21 cellular contexts compared by ENCODE assay signal in the genomic region with DNA sequence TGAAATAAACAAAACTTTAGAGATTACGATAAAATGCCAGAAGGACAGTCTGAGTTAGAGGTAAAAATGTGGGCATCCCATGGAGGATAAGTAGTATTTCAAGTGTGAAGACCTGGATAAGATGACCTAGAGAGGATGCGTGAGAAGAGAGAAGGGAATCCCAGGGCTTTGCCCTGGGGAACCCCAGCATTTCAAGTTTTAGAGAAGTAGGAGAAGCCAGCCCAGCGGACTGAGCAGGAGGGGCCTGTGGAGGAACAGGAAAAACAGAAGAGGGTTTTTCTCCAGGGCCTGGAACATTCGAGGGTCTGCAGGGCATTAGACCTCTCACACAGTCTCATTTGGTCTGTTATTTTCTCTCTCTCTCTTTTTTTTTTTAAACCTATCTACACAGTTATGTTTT. TPM values are rescaled to one million over a fixed set of nuclear protein-coding genes. Genes with fewer than 3 reads are reported as not detected.
DNase-seq lines count a peak whose midpoint lies in the region; ATAC-seq, FAIRE-seq and TF ChIP-seq lines count a peak whose summit lies in the region.
"Had no signal": no experiment of that assay in that cellular context is flagged by ENCODE, and none has a peak within 500 bp of the region (broad histone marks: within the 10 kb centered on the region; RNA-seq: fewer than 3 reads in every experiment).

No MANE protein-coding gene starts in this region.

- no peaks in the 10 kb centered on the region for H4K20me1 ChIP-seq in astrocyte (ENCODE audit: insufficient read depth, low read length)

- H3K4me1 Mint-ChIP-seq in activated CD4-positive, alpha-beta T cell treated with anti-CD3 and anti-CD28 coated beads, Interleukin-2, amount 10 ng/mL, durations not matched to agents 7 days and 5 days = peaks cover 35% of the 10 kb centered on the region
- H3K4me1 Mint-ChIP-seq in astrocyte (ENCODE audit: low read depth, unreplicated experiment) = peaks cover 5% of the 10 kb centered on the region
- H3K4me1 Mint-ChIP-seq in stimulated activated naive B cell treated with anti-CD40 and anti-IgM and Interleukin-4, amounts not matched to agents 10 μg/mL and 1 μg/mL and 100 μg/mL, for 72 hours = peaks cover 29 to 44% of the 10 kb centered on the region in 2 donors

- FAIRE-seq in astrocyte (lab: Jason Lieb, UNC) = peak; percentile 59

- POLR2A ChIA-PET in activated CD4-positive, alpha-beta T cell treated with anti-CD3 and anti-CD28 coated beads, Interleukin-2, amount 10 ng/mL, durations not matched to agents 7 days and 5 days (lab: Charles Lee) = no interaction called here

- intact Hi-C loops in spleen (cut with DNase I; ENCODE audit: low total_unique reads) = no loop called here

- H3K4me3 Mint-ChIP-seq in activated CD4-positive, alpha-beta T cell treated with anti-CD3 and anti-CD28 coated beads, Interleukin-2, amount 10 ng/mL, durations not matched to agents 7 days and 5 days = no peak overlapping the region
- H3K4me3 Mint-ChIP-seq in astrocyte (ENCODE audit: unreplicated experiment) = no peak overlapping the region
- no peak overlapping the region for H3K4me3 Mint-ChIP-seq in stimulated activated naive B cell treated with anti-CD40 and anti-IgM and Interleukin-4, amounts not matched to agents 10 μg/mL and 1 μg/mL and 100 μg/mL, for 72 hours
- H3K4me3 Mint-ChIP-seq: GM23338 had no signal

- no peaks in the 10 kb centered on the region for H3K9me3 Mint-ChIP-seq in activated CD4-positive, alpha-beta T cell treated with anti-CD3 and anti-CD28 coated beads, Interleukin-2, amount 10 ng/mL, durations not matched to agents 7 days and 5 days
- H3K9me3 Mint-ChIP-seq in astrocyte (ENCODE audit: unreplicated experiment) = no peaks in the 10 kb centered on the region
- H3K9me3 Mint-ChIP-seq in stimulated activated naive B cell treated with anti-CD40 and anti-IgM and Interleukin-4, amounts not matched to agents 10 μg/mL and 1 μg/mL and 100 μg/mL, for 72 hours = no peaks in the 10 kb centered on the region
- H3K9me3 Mint-ChIP-seq: GM23338 had no signal

- CTCF ChIA-PET in activated CD4-positive, alpha-beta T cell treated with anti-CD3 and anti-CD28 coated beads, Interleukin-2, amount 10 ng/mL, durations not matched to agents 7 days and 5 days (lab: Charles Lee) = no interaction called here

- WGBS in spleen, 5 donors = 38 to 60% (median 49%) methylated on average over 4 of the region's 4 CpGs

- H3K4me1 ChIP-seq in astrocyte (ENCODE audit: insufficient read depth, low read length) (no peaks in the 10 kb centered on the region), spleen (peaks cover 0 to 63% (median 8%) of the 10 kb centered on the region in 6 donors)
- H3K4me1 ChIP-seq: BE2C had no signal

- no peak overlapping the region for H3K27ac ChIP-seq in astrocyte (ENCODE audit: low read depth, low read length)
- H3K27ac ChIP-seq in spleen = peak overlapping the region in 4 of 8 donors; percentile 25 to 92 (median 55)

- H3K36me3 ChIP-seq in astrocyte (ENCODE audit: insufficient read depth, low read length) = peaks cover 3% of the 10 kb centered on the region
- H3K36me3 ChIP-seq in spleen = peaks cover 0 to 39% (median 5%) of the 10 kb centered on the region in 6 donors
- H3K36me3 ChIP-seq: BE2C had no signal

- H3K4me3 ChIP-seq in astrocyte (ENCODE audit: insufficient read depth, low read depth, low read length) (no peak overlapping the region), spleen (no peak overlapping the region)
- H3K4me3 ChIP-seq: GM23338 had no signal

- no peak for TF ChIP-seq CTCF in astrocyte (IDR thresholded peaks at IDR 0.05; ENCODE audit: insufficient read depth, low read depth, low read length)
- no peak for TF ChIP-seq CTCF in spleen (IDR thresholded peaks at IDR 0.05 in 8 of 11, conservative IDR thresholded peaks at IDR 0.05 in 3 of 11)

- peak in 1 of 2 donors; percentile 41 for ATAC-seq in stimulated activated naive B cell treated with anti-CD40 and anti-IgM and Interleukin-4, amounts not matched to agents 10 μg/mL and 1 μg/mL and 100 μg/mL, for 72 hours (replicated peaks)
- ATAC-seq in HG03097 (IDR thresholded peaks at IDR 0.05; ENCODE audit: low FRiP score, unreplicated experiment) = no peak
- no peak for ATAC-seq in GM18909 (IDR thresholded peaks at IDR 0.05; ENCODE audit: poor library complexity, unreplicated experiment)
- ATAC-seq: GM23338 had no signal

- H3K27ac Mint-ChIP-seq in activated CD4-positive, alpha-beta T cell treated with anti-CD3 and anti-CD28 coated beads, Interleukin-2, amount 10 ng/mL, durations not matched to agents 7 days and 5 days = peak overlapping the region; percentile 62
- no peak overlapping the region for H3K27ac Mint-ChIP-seq in astrocyte (ENCODE audit: unreplicated experiment)
- H3K27ac Mint-ChIP-seq in stimulated activated naive B cell treated with anti-CD40 and anti-IgM and Interleukin-4, amounts not matched to agents 10 μg/mL and 1 μg/mL and 100 μg/mL, for 72 hours = peak overlapping the region; percentile 33
- H3K27ac Mint-ChIP-seq: GM23338 had no signal

- peaks cover 17% of the 10 kb centered on the region for H3K36me3 Mint-ChIP-seq in activated CD4-positive, alpha-beta T cell treated with anti-CD3 and anti-CD28 coated beads, Interleukin-2, amount 10 ng/mL, durations not matched to agents 7 days and 5 days (ENCODE audit: low read depth)
- peaks cover 6% of the 10 kb centered on the region for H3K36me3 Mint-ChIP-seq in astrocyte (ENCODE audit: low read depth, unreplicated experiment)
- peaks cover 13 to 22% of the 10 kb centered on the region in 2 donors for H3K36me3 Mint-ChIP-seq in stimulated activated naive B cell treated with anti-CD40 and anti-IgM and Interleukin-4, amounts not matched to agents 10 μg/mL and 1 μg/mL and 100 μg/mL, for 72 hours

- no peak overlapping the region for H2AFZ ChIP-seq in astrocyte (ENCODE audit: low read depth, low read length)
- H2AFZ ChIP-seq: GM23338 had no signal

- H3K27me3 ChIP-seq in astrocyte (ENCODE audit: insufficient read depth, low read length) = no peaks in the 10 kb centered on the region
- no peaks in the 10 kb centered on the region for H3K27me3 ChIP-seq in spleen (replicated peaks in 1 of 7)
- H3K27me3 ChIP-seq: BE2C had no signal

- H3K9me3 ChIP-seq in astrocyte (ENCODE audit: insufficient read depth, low read depth, low read length) (no peaks in the 10 kb centered on the region), spleen (no peaks in the 10 kb centered on the region)
- H3K9me3 ChIP-seq: BE2C had no signal

- no peak overlapping the region for H3K4me2 ChIP-seq in astrocyte (ENCODE audit: low read length)
- H3K4me2 ChIP-seq: GM23338 had no signal

- H3K79me2 ChIP-seq in astrocyte (ENCODE audit: insufficient read depth, low read length) = no peaks in the 10 kb centered on the region

- TF ChIP-seq POLR2A in spleen (IDR thresholded peaks at IDR 0.05) = no peak

- no peak overlapping the region for H3K9ac ChIP-seq in astrocyte (ENCODE audit: low read length)

- DNase-seq in activated CD4-positive, alpha-beta T cell treated with anti-CD3 and anti-CD28 coated beads, Interleukin-2, amount 10 ng/mL, durations not matched to agents 7 days and 5 days = no peak
- DNase-seq in activated CD4-positive, alpha-beta T cell treated with anti-CD3 and anti-CD28 coated beads for 4 hours = no peak
- DNase-seq in SKM-1 (lab: John Stamatoyannopoulos, UW; ENCODE audit: unreplicated experiment) (peak; percentile 6), astrocyte (ENCODE audit: low read depth) (no peak), spleen (no peak)
- no peak for DNase-seq in stimulated activated naive B cell treated with anti-CD40 and anti-IgM and Interleukin-4, amounts not matched to agents 10 μg/mL and 1 μg/mL and 100 μg/mL, for 72 hours
- DNase-seq: 8988T; BE2C; DMS79 treated with DMSO at 0.1 percent for 48 hours; HCEC 1CT; MM.1S; NCI-H1092 treated with DMSO at 0.1 percent for 48 hours; NCI-H1694; NCI-H510A; NCI-H748 treated with DMSO at 0.1 percent for 48 hours; NK-92 treated with Interleukin-12 subunit alpha and Interleukin-12 subunit beta, amount 100 ng/mL, for 24 hours; Right ventricle myocardium superior had no signal

- H3K27me3 Mint-ChIP-seq in activated CD4-positive, alpha-beta T cell treated with anti-CD3 and anti-CD28 coated beads, Interleukin-2, amount 10 ng/mL, durations not matched to agents 7 days and 5 days = no peaks in the 10 kb centered on the region
- no peaks in the 10 kb centered on the region for H3K27me3 Mint-ChIP-seq in astrocyte (ENCODE audit: low read depth, unreplicated experiment)
- no peaks in the 10 kb centered on the region for H3K27me3 Mint-ChIP-seq in stimulated activated naive B cell treated with anti-CD40 and anti-IgM and Interleukin-4, amounts not matched to agents 10 μg/mL and 1 μg/mL and 100 μg/mL, for 72 hours

RNA-seq across cellular contexts. Expression of gene CFP, which starts 2.9 kb away (rescaled TPM):
- 10 to 100 TPM; 25.9 to 45.1 TPM for total RNA-seq in activated CD4-positive, alpha-beta T cell treated with anti-CD3 and anti-CD28 coated beads, Interleukin-2, amount 10 ng/mL, durations not matched to agents 7 days and 5 days
- 0.17 and 1.1 TPM in 2 replicates for total RNA-seq in astrocyte
- total RNA-seq in spleen = 100 to 1,000 TPM in 6 of 7 donors, 10 to 100 TPM in 1; 98.2 to 180 (median 117) TPM
- 10 to 100 TPM; 25.3 to 85.8 (median 57.5) TPM for polyA plus RNA-seq in spleen

RNA-seq across cellular contexts. Expression of gene SYN1, which starts 13.0 kb away (rescaled TPM):
- total RNA-seq in activated CD4-positive, alpha-beta T cell treated with anti-CD3 and anti-CD28 coated beads, Interleukin-2, amount 10 ng/mL, durations not matched to agents 7 days and 5 days = under 1 TPM; 0.35 TPM
- total RNA-seq in astrocyte = 1.6 and 2.2 TPM in 2 replicates
- total RNA-seq in spleen = 1 to 10 TPM in 1 of 7 donors, under 1 TPM in 6; 0.23 to 1.2 (median 0.60) TPM
- polyA plus RNA-seq in spleen = under 1 TPM; 0.10 to 0.68 (median 0.61) TPM
- total RNA-seq: OCI-LY7 had no signal

RNA-seq across cellular contexts. Expression of gene ELK1, which starts 17.7 kb away (rescaled TPM):
- 10 to 100 TPM; 56.4 to 61.1 TPM for total RNA-seq in activated CD4-positive, alpha-beta T cell treated with anti-CD3 and anti-CD28 coated beads, Interleukin-2, amount 10 ng/mL, durations not matched to agents 7 days and 5 days
- 33.6 and 34.1 TPM in 2 replicates for total RNA-seq in astrocyte
- total RNA-seq in spleen = 10 to 100 TPM; 25.5 to 50.0 (median 31.1) TPM
- 10 to 100 TPM; 10.3 to 23.0 (median 14.5) TPM for polyA plus RNA-seq in spleen

RNA-seq across cellular contexts. Expression of gene UXT, which starts 26.3 kb away (rescaled TPM):
- 100 to 1,000 TPM; 181 to 187 TPM for total RNA-seq in activated CD4-positive, alpha-beta T cell treated with anti-CD3 and anti-CD28 coated beads, Interleukin-2, amount 10 ng/mL, durations not matched to agents 7 days and 5 days
- total RNA-seq in astrocyte (72.7 and 73.5 TPM in 2 replicates), spleen (100 to 1,000 TPM in 5 of 7 donors, 10 to 100 TPM in 2; 83.0 to 133 (median 107) TPM)
- polyA plus RNA-seq in spleen = 100 to 1,000 TPM; 201 to 274 (median 237) TPM

RNA-seq across cellular contexts. Expression of gene TIMP1, which starts 50.4 kb away (rescaled TPM):
- total RNA-seq in activated CD4-positive, alpha-beta T cell treated with anti-CD3 and anti-CD28 coated beads, Interleukin-2, amount 10 ng/mL, durations not matched to agents 7 days and 5 days = 10 to 100 TPM; 81.7 to 97.1 TPM
- total RNA-seq in astrocyte (479 and 678 TPM in 2 replicates), spleen (100 to 1,000 TPM; 137 to 293 (median 188) TPM)
- 100 to 1,000 TPM in 2 of 3 donors, 10 to 100 TPM in 1; 86.8 to 220 (median 180) TPM for polyA plus RNA-seq in spleen
- total RNA-seq: OCI-LY7 had no signal

Comparison
In these comparisons a context has a peak if more than half of its experiments do, and no peak if none do; other contexts are left out.
1. RNA of gene CFP, which starts 2.9 kb away (total RNA-seq): 98.2 to 180 TPM in spleen and 25.9 to 45.1 TPM in activated CD4-positive, alpha-beta T cell treated with anti-CD3 and anti-CD28 coated beads, Interleukin-2, amount 10 ng/mL, durations not matched to agents 7 days and 5 days; 0.17 to 1.1 TPM in astrocyte; every median in the first group is over 10 times any median in the second.